Comparison of ENCODE assay signal across 17 cellular contexts in genomic region chr15:65074946-65075345, GRCh38. TPM values are rescaled to one million over a fixed set of nuclear protein-coding genes. Genes with fewer than 3 reads are reported as not detected.
"Had no signal": no experiment of that assay in that cellular context is flagged by ENCODE, and none has a peak within 500 bp of the region (broad histone marks: within the 10 kb centered on the region; RNA-seq: fewer than 3 reads in every experiment).

No MANE protein-coding gene starts in this region.

RNA-seq across cellular contexts. Expression of gene KBTBD13, which starts 1.6 kb away (rescaled TPM):
- total RNA-seq: hepatocyte, kidney epithelial cell, left lobe of liver, liver, lower leg skin, lung microvascular endothelial cell, mammary epithelial cell, mesenteric fat pad, mesothelial cell of epicardium, mucosa of gallbladder had no signal
- polyA plus RNA-seq: immature natural killer cell, keratinocyte, liver, mammary epithelial cell had no signal

RNA-seq across cellular contexts. Expression of gene RASL12, which starts 7.2 kb away (rescaled TPM):
- total RNA-seq: lung microvascular endothelial cell, mammary epithelial cell, mononuclear cell had no signal
- polyA plus RNA-seq: immature natural killer cell, keratinocyte had no signal

RNA-seq across cellular contexts. Expression of gene SLC51B, which starts 29.8 kb away (rescaled TPM):
- total RNA-seq: kidney epithelial cell, left cardiac atrium, left ventricle myocardium inferior, left ventricle myocardium superior, lung microvascular endothelial cell, mammary epithelial cell, mesenteric fat pad, mesothelial cell of epicardium, myocyte had no signal
- polyA plus RNA-seq: immature natural killer cell, keratinocyte, mammary epithelial cell had no signal
